In genomic region chr12:32478858-32479257, GRCh38 we compare ENCODE assay signal across 1 cellular context.
TF ChIP-seq lines count a peak whose summit lies in the region.

No MANE protein-coding gene starts in this region.

TF ChIP-seq in HepG2, 621 proteins besides CTCF, POLR2A, EP300 and RAD21 (continued from another document):
- TF ChIP-seq ZNF569 (CRISPR knock-in tag; IDR thresholded peaks at IDR 0.05; ENCODE audit: borderline replicate concordance) (no peak), YEATS4 (CRISPR knock-in tag; IDR thresholded peaks at IDR 0.05; ENCODE audit: borderline replicate concordance) (no peak), ZBED4 (CRISPR knock-in tag; IDR thresholded peaks at IDR 0.05; ENCODE audit: borderline replicate concordance) (no peak), PHF5A (CRISPR knock-in tag; IDR thresholded peaks at IDR 0.05; ENCODE audit: low read depth, unreplicated experiment) (no peak), ZNF547 (CRISPR knock-in tag; IDR thresholded peaks at IDR 0.05) (no peak), ZNF3 (CRISPR knock-in tag; IDR thresholded peaks at IDR 0.05) (no peak), HOXA7 (CRISPR knock-in tag; IDR thresholded peaks at IDR 0.05) (no peak), ZNF263 (CRISPR knock-in tag; IDR thresholded peaks at IDR 0.05) (no peak), TCF7L2 (IDR thresholded peaks at IDR 0.05; ENCODE audit: low read depth, low read length) (no peak), RFX1 (IDR thresholded peaks at IDR 0.05) (no peak)
